Comparison of ENCODE assay signal across 10 cellular contexts in the genomic region with DNA sequence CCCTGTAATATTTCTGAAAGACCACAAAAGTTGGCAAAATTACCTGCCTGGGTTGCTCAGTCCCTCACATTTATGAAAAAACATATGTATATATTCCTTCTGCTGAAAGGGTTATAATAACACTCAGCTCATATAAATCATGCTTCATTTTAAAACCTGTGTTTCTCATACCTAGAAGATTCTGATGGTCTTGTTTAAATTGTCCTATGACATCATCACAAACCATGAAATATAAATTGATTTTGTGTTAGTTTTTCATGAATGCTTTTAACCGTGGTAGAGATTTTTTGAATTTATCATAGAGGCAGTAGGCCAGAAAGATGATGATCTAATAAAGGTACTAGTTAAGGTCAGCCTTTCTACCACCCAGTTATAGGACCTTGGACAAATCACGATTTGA.
"Had no signal": no experiment of that assay in that cellular context is flagged by ENCODE, and none has a peak within 500 bp of the region (broad histone marks: within the 10 kb centered on the region; RNA-seq: fewer than 3 reads in every experiment).

No MANE protein-coding gene starts in this region.

- H3K4me2 ChIP-seq: GM23338 had no signal

- H3K27ac ChIP-seq: GM23248 had no signal

- H3K4me1 Mint-ChIP-seq: GM23338, H9 had no signal

- H3K4me3 ChIP-seq: GM23248, GM23338, HAP-1 had no signal

- H3K9me3 ChIP-seq: HAP-1 had no signal

- H3K4me3 Mint-ChIP-seq: GM23338, H9, HFFc6 had no signal

- ATAC-seq: GM23338, HCT116 had no signal

- H3K27ac Mint-ChIP-seq: GM23338, H9, HFFc6 had no signal

- FAIRE-seq: H1 had no signal

- DNase-seq: GM23248, GOT3, H7, H9, HCEC 1CT, HFFc6 had no signal

- H3K9me3 Mint-ChIP-seq: GM23338, H9, HFFc6 had no signal

- H3K9ac ChIP-seq: GM23248 had no signal

- H2AFZ ChIP-seq: GM23248, GM23338 had no signal

- H3K4me1 ChIP-seq: HAP-1 had no signal
